8 cellular contexts compared by ENCODE assay signal in genomic region chr1:8880068-8880676, GRCh38. TPM values are rescaled to one million over a fixed set of nuclear protein-coding genes. Genes with fewer than 3 reads are reported as not detected.
DNase-seq lines count a peak whose midpoint lies in the region; ATAC-seq, FAIRE-seq and TF ChIP-seq lines count a peak whose summit lies in the region.

No MANE protein-coding gene starts in this region.

- peak overlapping the region; percentile 84 for H3K4me3 Mint-ChIP-seq in MCF 10A (ENCODE audit: unreplicated experiment)
- H3K4me3 Mint-ChIP-seq in stimulated activated naive CD8-positive, alpha-beta T cell treated with anti-CD3 and anti-CD28 coated beads, Interleukin-15, amount 100 ng/mL, for 72 hours = peak overlapping the region; percentile 89 to 93

- no peaks in the 10 kb centered on the region for H3K27me3 ChIP-seq in kidney epithelial cell (ENCODE audit: control insufficient read depth, insufficient read depth, low read length)

- DNase-seq in AG08395 (ENCODE audit: low spot score) = peak; percentile 94
- no peak for DNase-seq in GM19239 (ENCODE audit: insufficient read length, low spot score)
- DNase-seq in RPMI7951 (ENCODE audit: low read depth) = peak; percentile 92
- peak; percentile 96 for DNase-seq in MCF 10A (ENCODE audit: unreplicated experiment)
- DNase-seq in kidney epithelial cell (ENCODE audit: low read depth) = peak; percentile 78
- DNase-seq in stimulated activated naive CD8-positive, alpha-beta T cell treated with anti-CD3 and anti-CD28 coated beads, Interleukin-15, amount 100 ng/mL, for 72 hours = peak in 1 of 2 donors; percentile 45

- FAIRE-seq in GM19239 (lab: Jason Lieb, UNC) = peak; percentile 8

- CTCF ChIA-PET in MCF 10A (lab: Yijun Ruan, JAX) = interaction anchor here (0.6 to 2.2 kb wide), 8 partner anchors 9 to 836 kb away, joined by 3 to 10 read pairs (median 4); no protein-coding TSS in a partner anchor

- POLR2A ChIA-PET in MCF 10A (lab: Yijun Ruan, JAX) = interaction anchor here (0.6 to 6.9 kb wide), 24 partner anchors 8 to 561 kb away, joined by 3 to 125 read pairs (median 6); partner anchors contain the start of gene RERE

- ATAC-seq in stimulated activated naive CD8-positive, alpha-beta T cell treated with anti-CD3 and anti-CD28 coated beads, Interleukin-15, amount 100 ng/mL, for 72 hours = no peak
- ATAC-seq in HG02870 (IDR thresholded peaks at IDR 0.05; ENCODE audit: unreplicated experiment) (no peak), GM19397 (IDR thresholded peaks at IDR 0.05; ENCODE audit: unreplicated experiment) (no peak)

- intact Hi-C loops in MCF 10A (cut with micrococcal nuclease) = loop anchor here (1.0 kb wide), 1 partner anchor 10 kb away; no protein-coding TSS in a partner anchor

- no peaks in the 10 kb centered on the region for H3K9me3 Mint-ChIP-seq in MCF 10A (ENCODE audit: unreplicated experiment)
- no peaks in the 10 kb centered on the region for H3K9me3 Mint-ChIP-seq in stimulated activated naive CD8-positive, alpha-beta T cell treated with anti-CD3 and anti-CD28 coated beads, Interleukin-15, amount 100 ng/mL, for 72 hours

- no peak for TF ChIP-seq CTCF in MCF 10A (IDR thresholded peaks at IDR 0.05; ENCODE audit: unreplicated experiment)
- TF ChIP-seq CTCF in kidney epithelial cell (IDR thresholded peaks at IDR 0.05; ENCODE audit: insufficient read depth, low read length, poor library complexity, severe bottlenecking) = no peak

- H3K36me3 ChIP-seq in kidney epithelial cell (ENCODE audit: control insufficient read depth, insufficient read depth, low read length) = no peaks in the 10 kb centered on the region

- BruUV-seq in MCF 10A (replicated peaks; lab: Mats Ljungman, UMichigan) = no TSS peak

- H3K4me1 Mint-ChIP-seq in MCF 10A (ENCODE audit: insufficient read depth, unreplicated experiment) = peaks cover 19% of the 10 kb centered on the region
- H3K4me1 Mint-ChIP-seq in stimulated activated naive CD8-positive, alpha-beta T cell treated with anti-CD3 and anti-CD28 coated beads, Interleukin-15, amount 100 ng/mL, for 72 hours = peaks cover 33% of the 10 kb centered on the region

- no peak overlapping the region for H3K4me3 ChIP-seq in kidney epithelial cell (ENCODE audit: low read depth, low read length)

- H3K27ac Mint-ChIP-seq in MCF 10A (ENCODE audit: low read depth, unreplicated experiment) = peak overlapping the region; percentile 94
- peak overlapping the region; percentile 95 to 96 for H3K27ac Mint-ChIP-seq in stimulated activated naive CD8-positive, alpha-beta T cell treated with anti-CD3 and anti-CD28 coated beads, Interleukin-15, amount 100 ng/mL, for 72 hours

- H3K27me3 Mint-ChIP-seq in MCF 10A (ENCODE audit: insufficient read depth, unreplicated experiment) = no peaks in the 10 kb centered on the region
- no peaks in the 10 kb centered on the region for H3K27me3 Mint-ChIP-seq in stimulated activated naive CD8-positive, alpha-beta T cell treated with anti-CD3 and anti-CD28 coated beads, Interleukin-15, amount 100 ng/mL, for 72 hours

- H3K36me3 Mint-ChIP-seq in MCF 10A (ENCODE audit: insufficient read depth, unreplicated experiment) = peaks cover 44% of the 10 kb centered on the region

RNA-seq across cellular contexts. Expression of gene ENO1, which starts 1.7 kb away (rescaled TPM):
- total RNA-seq in RPMI7951 (2014; rRNA removed; shearing (Covaris generic)) = 4,200 and 4,316 TPM in 2 replicates
- total RNA-seq in MCF 10A (2022) (2,592 and 2,811 TPM in 2 replicates), kidney epithelial cell (1,235 and 1,336 TPM in 2 replicates)
